ENCODE assay signal across 17 cellular contexts in the genomic region with DNA sequence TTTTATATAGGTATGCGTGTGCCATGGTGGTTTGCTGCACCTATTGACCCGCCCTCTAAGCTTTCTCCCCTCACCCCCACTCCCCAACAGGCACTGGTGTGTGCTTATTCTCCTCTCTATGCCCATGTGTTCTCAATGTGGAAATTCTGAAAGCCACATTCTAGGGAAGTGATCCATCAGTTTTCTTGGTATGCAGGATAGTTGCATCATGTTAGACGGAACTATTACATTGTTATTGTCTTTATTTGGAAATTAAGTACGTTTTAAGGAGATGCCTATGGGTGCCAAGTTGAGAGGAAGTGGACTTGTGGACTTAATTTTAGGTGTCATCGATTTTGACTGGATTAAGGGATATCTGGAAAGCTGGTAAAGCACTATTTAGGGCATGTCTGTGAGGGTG.
A peak's percentile ranks its signal among the peaks of the same experiment; 100 is the strongest.
DNase-seq lines count a peak whose midpoint lies in the region; ATAC-seq lines count a peak whose summit lies in the region.
"Had no signal": no experiment of that assay in that cellular context is flagged by ENCODE, and none has a peak within 500 bp of the region (broad histone marks: within the 10 kb centered on the region; RNA-seq: fewer than 3 reads in every experiment).

No MANE protein-coding gene starts in this region.

- H3K36me3 ChIP-seq in MG63, result no peaks in the 10 kb centered on the region

- no peak for ATAC-seq in GM19397 (IDR thresholded peaks at IDR 0.05; ENCODE audit: unreplicated experiment)
- ATAC-seq: HCT116, K562 had no signal

- no peaks in the 10 kb centered on the region for H3K9me3 ChIP-seq in MG63

- no peak overlapping the region for H3K4me3 ChIP-seq in skeletal muscle cell (ENCODE audit: low read depth, low read length)
- no peak overlapping the region for H3K4me3 ChIP-seq in MG63
- H3K4me3 ChIP-seq: K562, PC-9 had no signal

- H3K27me3 ChIP-seq in MG63, result no peaks in the 10 kb centered on the region

- DNase-seq in GM03348 (ENCODE audit: low spot score), result peak; percentile 36
- peak; percentile 94 for DNase-seq in MV-4-11 (lab: John Stamatoyannopoulos, UW)
- peak; percentile 80 for DNase-seq in fibroblast of gingiva (ENCODE audit: low read depth)
- DNase-seq in skeletal muscle cell (ENCODE audit: low read depth), result peak; percentile 64
- DNase-seq in MG63, result no peak
- DNase-seq in NCI-H1436 treated with DMSO at 0.1 percent for 48 hours (lab: John Stamatoyannopoulos, UW), result no peak
- DNase-seq: C1 segment of cervical spinal cord; CD8-positive, alpha-beta memory T cell; NCI-H1092; NCI-H146; NCI-H2029 treated with DMSO at 0.1 percent for 48 hours; NCI-H2171; NCI-H526; PC-9 had no signal

Comparison
In these comparisons a context has a peak if more than half of its experiments do, and no peak if none do; other contexts are left out.
1. DNase-seq: peak in GM03348 (single experiment), MV-4-11 (single experiment), fibroblast of gingiva (single experiment) and skeletal muscle cell (single experiment); none in MG63 (single experiment) and NCI-H1436 treated with DMSO at 0.1 percent for 48 hours (single experiment).